In the genomic region with DNA sequence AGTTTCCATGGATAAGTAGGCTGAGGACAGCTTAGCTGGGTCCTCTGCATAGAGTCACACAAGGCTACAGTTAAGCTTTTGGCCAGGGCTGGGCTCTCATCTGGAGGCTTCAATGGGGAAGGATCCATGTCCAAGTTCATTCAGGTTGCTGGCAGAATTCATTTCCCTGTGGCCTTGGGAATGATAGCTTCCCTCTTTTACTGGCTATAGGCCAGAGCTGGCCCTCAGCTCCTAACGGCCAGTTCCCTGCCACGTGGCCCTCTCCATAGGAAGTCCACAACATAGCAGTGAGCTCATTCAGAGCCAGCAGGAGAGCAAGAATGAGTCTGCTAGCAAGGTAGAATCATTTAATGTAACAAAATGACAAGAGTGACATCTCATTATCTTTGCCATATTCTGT, we compare ENCODE assay signal across 16 cellular contexts. TPM values are rescaled to one million over a fixed set of nuclear protein-coding genes. Genes with fewer than 3 reads are reported as not detected.
DNase-seq lines count a peak whose midpoint lies in the region; ATAC-seq, FAIRE-seq and TF ChIP-seq lines count a peak whose summit lies in the region.
"Had no signal": no experiment of that assay in that cellular context is flagged by ENCODE, and none has a peak within 500 bp of the region (broad histone marks: within the 10 kb centered on the region; RNA-seq: fewer than 3 reads in every experiment).

No MANE protein-coding gene starts in this region.

- H3K9me3 ChIP-seq in endothelial cell of umbilical vein (replicated peaks; ENCODE audit: control insufficient read depth, insufficient read depth, low read length): no peaks in the 10 kb centered on the region
- no peaks in the 10 kb centered on the region for H3K9me3 ChIP-seq in mucosa of descending colon
- H3K9me3 ChIP-seq: neutrophil, stomach had no signal

- POLR2A ChIA-PET in endothelial cell of umbilical vein (lab: Charles Lee): interaction anchor here (0.7 kb wide), 1 partner anchor 13 kb away, joined by 4 read pairs; no protein-coding TSS in a partner anchor

- TF ChIP-seq CTCF in endothelial cell of umbilical vein (IDR thresholded peaks at IDR 0.05; ENCODE audit: extremely low read depth in 1 of 2, insufficient read depth in 1 of 2, low read depth in 1 of 2, low read length in 2 of 2): no peak
- TF ChIP-seq CTCF in mucosa of descending colon (IDR thresholded peaks at IDR 0.05): no peak
- TF ChIP-seq CTCF in coronary artery (IDR thresholded peaks at IDR 0.05): no peak

- peak overlapping the region; percentile 67 for H3K4me2 ChIP-seq in endothelial cell of umbilical vein (ENCODE audit: insufficient read depth, low read length)

- intact Hi-C loops in endothelial cell of umbilical vein (cut with micrococcal nuclease): loop anchor here (1.0 to 5.0 kb wide), 3 partner anchors 15 to 345 kb away; partner anchors contain the start of gene PODN
- intact Hi-C loops in mucosa of descending colon (cut with DNase I, micrococcal nuclease): no loop called here

- CTCF ChIA-PET in endothelial cell of umbilical vein (lab: Charles Lee): interaction anchor here (0.6 to 1.9 kb wide), 8 partner anchors 11 to 205 kb away, joined by 3 to 6 read pairs (median 4); partner anchors contain the start of gene ZYG11A

- dilution Hi-C loops in endothelial cell of umbilical vein (cut with MboI; ENCODE audit: extremely low pct_ligation_motif_present, low sequenced_read_pairs): no loop called here

- H3K27ac ChIP-seq in endothelial cell of umbilical vein (ENCODE audit: insufficient read depth, low read depth, low read length) (peak overlapping the region; percentile 95), coronary artery (no peak overlapping the region)
- H3K27ac ChIP-seq: neutrophil had no signal

- FAIRE-seq in H54 (lab: Jason Lieb, UNC): peak; percentile 99
- peak; percentile 89 for FAIRE-seq in endothelial cell of umbilical vein (lab: Jason Lieb, UNC)
- FAIRE-seq: keratinocyte had no signal

- DNase-seq in H54 (ENCODE audit: insufficient read length, low spot score) (peak; percentile 62), endothelial cell of umbilical vein (ENCODE audit: low read depth, low spot score) (peak; percentile 91), mucosa of descending colon (no peak), DMS53 treated with DMSO at 0.1 percent for 48 hours (lab: John Stamatoyannopoulos, UW; ENCODE audit: unreplicated experiment) (no peak), coronary artery (ENCODE audit: low spot score) (no peak), HuH-7.5 (ENCODE audit: low spot score) (no peak)
- DNase-seq: activated CD8-positive, alpha-beta T cell treated with anti-CD3 and anti-CD28 coated beads for 36 hours; activated naive CD8-positive, alpha-beta T cell treated with anti-CD3 and anti-CD28 coated beads, Interleukin-2, amount 10 ng/mL, durations not matched to agents 7 days and 5 days; erythroblast; stimulated activated CD4-positive, alpha-beta T cell treated with anti-CD3 and anti-CD28 coated beads, Interleukin-2, amount 100 ng/mL, for 48 hours; stomach had no signal

- peaks cover 46% of the 10 kb centered on the region for H3K4me1 ChIP-seq in endothelial cell of umbilical vein (ENCODE audit: control insufficient read depth, extremely low read depth, insufficient read depth, low read length)
- no peaks in the 10 kb centered on the region for H3K4me1 ChIP-seq in mucosa of descending colon (ENCODE audit: low read depth)

- H3K36me3 ChIP-seq in endothelial cell of umbilical vein (ENCODE audit: control insufficient read depth in 2 of 2, extremely low read depth in 1 of 2, insufficient read depth in 2 of 2, low read length in 2 of 2) (peaks cover 0 to 3% of the 10 kb centered on the region in 2 experiments), mucosa of descending colon (ENCODE audit: low read depth) (no peaks in the 10 kb centered on the region)

- no peaks in the 10 kb centered on the region for H3K79me2 ChIP-seq in endothelial cell of umbilical vein (ENCODE audit: control insufficient read depth, insufficient read depth, low read length)

- TF ChIP-seq POLR2A in H54 (IDR thresholded peaks at IDR 0.05; ENCODE audit: low read depth, low read length) (no peak), endothelial cell of umbilical vein (IDR thresholded peaks at IDR 0.05; ENCODE audit: low read depth, low read length) (no peak)

- H3K4me3 ChIP-seq in endothelial cell of umbilical vein (replicated peaks in 1 of 3; ENCODE audit: insufficient read depth in 1 of 3, low read depth in 1 of 3, low read length in 3 of 3) (no peak overlapping the region), mucosa of descending colon (no peak overlapping the region), coronary artery (no peak overlapping the region)
- H3K4me3 ChIP-seq: stomach had no signal

- no peaks in the 10 kb centered on the region for H3K9me1 ChIP-seq in endothelial cell of umbilical vein (replicated peaks; ENCODE audit: control insufficient read depth, extremely low read depth, insufficient read depth, low read length)

- peak; percentile 51 for ATAC-seq in mucosa of descending colon
- no peak for ATAC-seq in GM19035 (IDR thresholded peaks at IDR 0.05; ENCODE audit: unreplicated experiment)

- BruUV-seq in endothelial cell of umbilical vein (replicated peaks; lab: Mats Ljungman, UMichigan): no TSS peak

- no peaks in the 10 kb centered on the region for H3K27me3 ChIP-seq in endothelial cell of umbilical vein (ENCODE audit: control insufficient read depth in 2 of 2, insufficient read depth in 2 of 2, low read length in 2 of 2)
- H3K27me3 ChIP-seq: neutrophil, stomach had no signal

- no peaks in the 10 kb centered on the region for H4K20me1 ChIP-seq in endothelial cell of umbilical vein (replicated peaks; ENCODE audit: control insufficient read depth, extremely low read depth, insufficient read depth, low read length)

- peak overlapping the region; percentile 42 for H3K9ac ChIP-seq in endothelial cell of umbilical vein (replicated peaks; ENCODE audit: extremely low read depth, insufficient read depth, low read length)

- peak overlapping the region; percentile 72 for H2AFZ ChIP-seq in endothelial cell of umbilical vein (ENCODE audit: low read depth, low read length)

TF ChIP-seq in PFSK-1, 5 proteins besides CTCF, POLR2A, EP300 and RAD21 (continues in another document):
- TF ChIP-seq POLR2AphosphoS5 (IDR thresholded peaks at IDR 0.05; ENCODE audit: low read depth, low read length) (no peak), TAF1 (IDR thresholded peaks at IDR 0.05; ENCODE audit: borderline replicate concordance, insufficient read depth, low read length) (no peak)

TF ChIP-seq in endothelial cell of umbilical vein, 7 proteins besides CTCF, POLR2A, EP300 and RAD21:
- no peak for TF ChIP-seq EZH2 (IDR thresholded peaks at IDR 0.05; ENCODE audit: borderline replicate concordance, low read depth, low read length, severe bottlenecking)
- TF ChIP-seq JUN (IDR thresholded peaks at IDR 0.05; ENCODE audit: borderline replicate concordance, insufficient read depth, insufficient read length, low read depth): peak; percentile 8
- TF ChIP-seq MYC (IDR thresholded peaks at IDR 0.05; ENCODE audit: low read depth, low read length): peak; percentile 92
- peak; percentile 88 for TF ChIP-seq MAX (IDR thresholded peaks at IDR 0.05; ENCODE audit: insufficient read depth, insufficient read length)

RNA-seq across cellular contexts. Expression of gene PODN, which starts 15.1 kb away (rescaled TPM):
- not detected for polyA plus RNA-seq in PFSK-1 (2012; ENCODE audit: insufficient read length, low read depth)
- 1.5 and 2.0 TPM in 2 replicates for total RNA-seq in endothelial cell of umbilical vein
- 1.3 and 1.4 TPM in 2 replicates for polyA plus RNA-seq in endothelial cell of umbilical vein
- 0.71 and 0.76 TPM in 2 replicates for polyA plus RNA-seq in endothelial cell of umbilical vein (2011; cell fraction: cytosol; rRNA removed)
- polyA plus RNA-seq in endothelial cell of umbilical vein (2011; cell fraction: nucleus; rRNA removed): 2.8 and 3.1 TPM in 2 replicates
- polyA plus RNA-seq in endothelial cell of umbilical vein (2012): 1.4 and 2.1 TPM in 2 replicates
- 0.28 and 0.92 TPM in 2 replicates for polyA minus RNA-seq in endothelial cell of umbilical vein
- not detected for polyA minus RNA-seq in endothelial cell of umbilical vein (2011; cell fraction: cytosol; rRNA and poly(A)+ RNA removed)
- 0.77 and 0.87 TPM in 2 replicates for polyA minus RNA-seq in endothelial cell of umbilical vein (2011; cell fraction: nucleus; rRNA and poly(A)+ RNA removed)
- total RNA-seq in mucosa of descending colon: 10 to 100 TPM in 2 of 3 donors, 1 to 10 TPM in 1; 5.8 to 69.2 (median 18.1) TPM
- total RNA-seq: activated CD8-positive, alpha-beta T cell treated with anti-CD3 and anti-CD28 coated beads for 36 hours; NCI-H460 had no signal
- polyA plus RNA-seq: keratinocyte had no signal

Comparison
In these comparisons a context has a peak if more than half of its experiments do, and no peak if none do; other contexts are left out.
1. DNase-seq: peak in H54 (single experiment) and endothelial cell of umbilical vein (single experiment); none in mucosa of descending colon (0 of 3), DMS53 treated with DMSO at 0.1 percent for 48 hours (single experiment), coronary artery (single experiment) and HuH-7.5 (single experiment).